In genomic region chr22:39176673-39177455, GRCh38 we compare ENCODE assay signal across 10 cellular contexts. TPM values are rescaled to one million over a fixed set of nuclear protein-coding genes. Genes with fewer than 3 reads are reported as not detected.
A peak's percentile ranks its signal among the peaks of the same experiment; 100 is the strongest.
DNase-seq lines count a peak whose midpoint lies in the region; ATAC-seq and TF ChIP-seq lines count a peak whose summit lies in the region.
"Had no signal": no experiment of that assay in that cellular context is flagged by ENCODE, and none has a peak within 500 bp of the region (broad histone marks: within the 10 kb centered on the region; RNA-seq: fewer than 3 reads in every experiment).

No MANE protein-coding gene starts in this region.

- H3K27me3 ChIP-seq in CD4-positive, CD25-positive, alpha-beta regulatory T cell (ENCODE audit: control insufficient read depth, insufficient read depth, low read length) = no peaks in the 10 kb centered on the region
- H3K27me3 ChIP-seq in right atrium auricular region = no peaks in the 10 kb centered on the region

- H3K9me3 ChIP-seq in CD4-positive, CD25-positive, alpha-beta regulatory T cell (ENCODE audit: control insufficient read depth in 2 of 2, low read length in 2 of 2) = peaks cover 0 to 3% of the 10 kb centered on the region in 2 experiments
- no peaks in the 10 kb centered on the region for H3K9me3 ChIP-seq in right atrium auricular region

- peaks cover 11 to 66% (median 33%) of the 10 kb centered on the region in 4 donors for H3K4me1 Mint-ChIP-seq in CD4-positive, CD25-positive, alpha-beta regulatory T cell

- POLR2A ChIA-PET in RWPE1 (lab: Yijun Ruan, JAX; ENCODE audit: low non-redundant PET) = no interaction called here

- H3K27ac Mint-ChIP-seq in CD4-positive, CD25-positive, alpha-beta regulatory T cell = peak overlapping the region; percentile 86 to 96 (median 90)
- H3K27ac Mint-ChIP-seq: T-helper 1 cell treated with Interleukin-12 subunit alpha and Interleukin-12 subunit beta and Interleukin-4 antibody, amounts not matched to agents 30 μg/mL and 1 μg/mL, for 36 hours had no signal

- intact Hi-C loops in posterior vena cava (cut with DNase I) = no loop called here

- H3K27ac ChIP-seq in CD4-positive, CD25-positive, alpha-beta regulatory T cell (ENCODE audit: insufficient read depth, low read length, poor library complexity, severe bottlenecking) = peak overlapping the region; percentile 5
- peak overlapping the region; percentile 93 for H3K27ac ChIP-seq in RWPE1
- H3K27ac ChIP-seq in right atrium auricular region = peak overlapping the region; percentile 77 to 83

- H3K27me3 Mint-ChIP-seq in CD4-positive, CD25-positive, alpha-beta regulatory T cell = no peaks in the 10 kb centered on the region

- no peaks in the 10 kb centered on the region for H3K36me3 ChIP-seq in CD4-positive, CD25-positive, alpha-beta regulatory T cell (ENCODE audit: control insufficient read depth, insufficient read depth, low read length)
- no peaks in the 10 kb centered on the region for H3K36me3 ChIP-seq in right atrium auricular region

- H3K36me3 Mint-ChIP-seq in CD4-positive, CD25-positive, alpha-beta regulatory T cell = peaks cover 3% of the 10 kb centered on the region

- CTCF ChIA-PET in RWPE1 (lab: Yijun Ruan, JAX) = interaction anchor here (0.6 to 0.7 kb wide), 2 partner anchors 9 to 58 kb away, joined by 3 to 4 read pairs; no protein-coding TSS in a partner anchor

- ATAC-seq in CD4-positive, CD25-positive, alpha-beta regulatory T cell (ENCODE audit: low read depth in 2 of 2) = no peak
- no peak for ATAC-seq in HG03469 (IDR thresholded peaks at IDR 0.05; ENCODE audit: unreplicated experiment)

- peaks cover 0 to 2% (median 0%) of the 10 kb centered on the region in 7 donors for H3K9me3 Mint-ChIP-seq in CD4-positive, CD25-positive, alpha-beta regulatory T cell
- H3K9me3 Mint-ChIP-seq: T-helper 1 cell treated with Interleukin-12 subunit alpha and Interleukin-12 subunit beta and Interleukin-4 antibody, amounts not matched to agents 30 μg/mL and 1 μg/mL, for 36 hours had no signal

- H3K4me3 Mint-ChIP-seq in CD4-positive, CD25-positive, alpha-beta regulatory T cell = no peak overlapping the region
- H3K4me3 Mint-ChIP-seq: T-helper 1 cell treated with Interleukin-12 subunit alpha and Interleukin-12 subunit beta and Interleukin-4 antibody, amounts not matched to agents 30 μg/mL and 1 μg/mL, for 36 hours had no signal

- TF ChIP-seq CTCF in RWPE1 (conservative IDR thresholded peaks at IDR 0.05; ENCODE audit: low read depth) (no peak), right atrium auricular region (IDR thresholded peaks at IDR 0.05) (no peak)

- peaks cover 56% of the 10 kb centered on the region for H3K4me1 ChIP-seq in CD4-positive, CD25-positive, alpha-beta regulatory T cell (ENCODE audit: control insufficient read depth, insufficient read depth, low read length, poor library complexity, severe bottlenecking)
- peaks cover 0 to 76% of the 10 kb centered on the region in 2 donors for H3K4me1 ChIP-seq in right atrium auricular region

- no peak overlapping the region for H3K4me3 ChIP-seq in CD4-positive, CD25-positive, alpha-beta regulatory T cell (ENCODE audit: low read depth, low read length)
- no peak overlapping the region for H3K4me3 ChIP-seq in right atrium auricular region

- DNase-seq in CD4-positive, CD25-positive, alpha-beta regulatory T cell = no peak
- DNase-seq in RWPE1 (ENCODE audit: low spot score) = no peak
- no peak for DNase-seq in right atrium auricular region (ENCODE audit: low spot score)
- DNase-seq in posterior vena cava (ENCODE audit: low spot score) = peak; percentile 76
- no peak for DNase-seq in hypothalamus (lab: John Stamatoyannopoulos, UW)
- no peak for DNase-seq in stimulated activated CD4-positive, alpha-beta T cell treated with anti-CD3 and anti-CD28 coated beads, Interleukin-4, amount 100 ng/mL, for 1 hour
- no peak for DNase-seq in NOMO-1 treated with dmso at 0.1 percent for 144 hours (lab: John Stamatoyannopoulos, UW; ENCODE audit: unreplicated experiment)
- DNase-seq: NCI-H2171 had no signal

RNA-seq across cellular contexts. Expression of gene CBX7, which starts 24.4 kb away (rescaled TPM):
- total RNA-seq in CD4-positive, CD25-positive, alpha-beta regulatory T cell = 102 TPM
- 10 to 100 TPM; 27.7 to 44.6 (median 35.4) TPM for polyA plus RNA-seq in CD4-positive, CD25-positive, alpha-beta regulatory T cell
- total RNA-seq in right atrium auricular region (100 to 1,000 TPM in 1 of 2 donors, 10 to 100 TPM in 1; 62.0 to 111 TPM), posterior vena cava (10 to 100 TPM; 50.2 to 55.8 TPM)

Comparison
In these comparisons a context has a peak if more than half of its experiments do, and no peak if none do; other contexts are left out.
1. H3K27ac ChIP-seq: peak in every context shown above with its lines; median percentile 93 in RWPE1; 80 in right atrium auricular region; 5 in CD4-positive, CD25-positive, alpha-beta regulatory T cell.